In genomic region chr12:103742349-103742784, GRCh38 we compare ENCODE assay signal across 9 cellular contexts.
DNase-seq lines count a peak whose midpoint lies in the region; ATAC-seq and TF ChIP-seq lines count a peak whose summit lies in the region.
"Had no signal": no experiment of that assay in that cellular context is flagged by ENCODE, and none has a peak within 500 bp of the region (broad histone marks: within the 10 kb centered on the region; RNA-seq: fewer than 3 reads in every experiment).

No MANE protein-coding gene starts in this region.

- H4K20me1 ChIP-seq in smooth muscle cell (ENCODE audit: low read depth), result no peaks in the 10 kb centered on the region

- H3K4me1 ChIP-seq in skeletal muscle satellite cell (ENCODE audit: control insufficient read depth, insufficient read depth, low read length) (peaks cover 5% of the 10 kb centered on the region), smooth muscle cell (ENCODE audit: low read depth) (no peaks in the 10 kb centered on the region)

- peaks cover 12 to 37% of the 10 kb centered on the region in 2 donors for H3K27me3 Mint-ChIP-seq in natural killer cell treated with Interleukin-12 subunit alpha and Interleukin-12 subunit beta and Interleukin-15 and Interleukin-18, amount 100 ng/mL, for 72 hours

- H3K4me2 ChIP-seq in skeletal muscle satellite cell (ENCODE audit: low read length) (peak overlapping the region; percentile 17), smooth muscle cell (no peak overlapping the region)

- no peaks in the 10 kb centered on the region for H3K36me3 Mint-ChIP-seq in natural killer cell treated with Interleukin-12 subunit alpha and Interleukin-12 subunit beta and Interleukin-15 and Interleukin-18, amount 100 ng/mL, for 72 hours

- H3K27ac Mint-ChIP-seq in natural killer cell treated with Interleukin-12 subunit alpha and Interleukin-12 subunit beta and Interleukin-15 and Interleukin-18, amount 100 ng/mL, for 72 hours, result no peak overlapping the region

- no peaks in the 10 kb centered on the region for H3K9me3 Mint-ChIP-seq in natural killer cell treated with Interleukin-12 subunit alpha and Interleukin-12 subunit beta and Interleukin-15 and Interleukin-18, amount 100 ng/mL, for 72 hours

- TF ChIP-seq CTCF in epithelial cell of esophagus (IDR thresholded peaks at IDR 0.05; ENCODE audit: insufficient read depth, low read depth, low read length, missing control alignments) (no peak), smooth muscle cell (IDR thresholded peaks at IDR 0.05; ENCODE audit: borderline replicate concordance, insufficient read depth, poor library complexity, severe bottlenecking) (no peak)

- H3K36me3 ChIP-seq in skeletal muscle satellite cell (ENCODE audit: insufficient read depth, low read length) (no peaks in the 10 kb centered on the region), smooth muscle cell (ENCODE audit: low read depth) (no peaks in the 10 kb centered on the region)

- H3K27me3 ChIP-seq in skeletal muscle satellite cell (ENCODE audit: control insufficient read depth, insufficient read depth, low read length), result no peaks in the 10 kb centered on the region
- H3K27me3 ChIP-seq in smooth muscle cell (ENCODE audit: low read depth), result peaks cover 6% of the 10 kb centered on the region

- H3K4me3 ChIP-seq in epithelial cell of esophagus (ENCODE audit: low read length) (no peak overlapping the region), skeletal muscle satellite cell (ENCODE audit: low read length) (no peak overlapping the region), smooth muscle cell (no peak overlapping the region)

- peak; percentile 39 for DNase-seq in HPDE6-E6E7 (ENCODE audit: extremely low spot score)
- peak; percentile 39 for DNase-seq in NCI-H524 treated with DMSO at 0.1 percent for 48 hours (lab: John Stamatoyannopoulos, UW)
- peak; percentile 53 for DNase-seq in epithelial cell of esophagus (ENCODE audit: low read depth)
- DNase-seq in natural killer cell treated with Interleukin-12 subunit alpha and Interleukin-12 subunit beta and Interleukin-15 and Interleukin-18, amount 100 ng/mL, for 72 hours (ENCODE audit: low spot score), result no peak
- no peak for DNase-seq in smooth muscle cell (lab: John Stamatoyannopoulos, UW; ENCODE audit: unreplicated experiment)
- DNase-seq in stimulated activated naive CD4-positive, alpha-beta T cell (lab: John Stamatoyannopoulos, UW), result no peak
- DNase-seq: stimulated activated CD4-positive, alpha-beta T cell treated with anti-CD3 and anti-CD28 coated beads, Interleukin-4, amount 100 ng/mL, for 1 hour had no signal

- H3K4me3 Mint-ChIP-seq in natural killer cell treated with Interleukin-12 subunit alpha and Interleukin-12 subunit beta and Interleukin-15 and Interleukin-18, amount 100 ng/mL, for 72 hours, result no peak overlapping the region

- H3F3A ChIP-seq in smooth muscle cell (ENCODE audit: low read depth), result no peaks in the 10 kb centered on the region

- H3K9ac ChIP-seq in skeletal muscle satellite cell (ENCODE audit: low read depth, low read length) (no peak overlapping the region), smooth muscle cell (ENCODE audit: low read depth) (no peak overlapping the region)

- no peak for ATAC-seq in natural killer cell treated with Interleukin-12 subunit alpha and Interleukin-12 subunit beta and Interleukin-15 and Interleukin-18, amount 100 ng/mL, for 72 hours
- no peak for ATAC-seq in HG03159 (IDR thresholded peaks at IDR 0.05; ENCODE audit: unreplicated experiment)

- no peaks in the 10 kb centered on the region for H3K79me2 ChIP-seq in smooth muscle cell (ENCODE audit: low read depth)

- H3K9me3 ChIP-seq in skeletal muscle satellite cell (replicated peaks; ENCODE audit: low read length) (no peaks in the 10 kb centered on the region), smooth muscle cell (replicated peaks; ENCODE audit: low read depth) (no peaks in the 10 kb centered on the region)

- no peak overlapping the region for H2AFZ ChIP-seq in smooth muscle cell (ENCODE audit: low read depth)

- 89% methylated on average over 14 of the region's 14 CpGs for WGBS in smooth muscle cell (ENCODE audit: low lambda C conversion rate)

- no peaks in the 10 kb centered on the region for H3K4me1 Mint-ChIP-seq in natural killer cell treated with Interleukin-12 subunit alpha and Interleukin-12 subunit beta and Interleukin-15 and Interleukin-18, amount 100 ng/mL, for 72 hours (ENCODE audit: low read depth in 2 of 2)

- H3K27ac ChIP-seq in smooth muscle cell (ENCODE audit: low read depth), result no peak overlapping the region

Comparison
In these comparisons a context has a peak if more than half of its experiments do, and no peak if none do; other contexts are left out.
1. DNase-seq: peak in HPDE6-E6E7 (single experiment), NCI-H524 treated with DMSO at 0.1 percent for 48 hours (single experiment) and epithelial cell of esophagus (single experiment); none in natural killer cell treated with Interleukin-12 subunit alpha and Interleukin-12 subunit beta and Interleukin-15 and Interleukin-18, amount 100 ng/mL, for 72 hours (single experiment), smooth muscle cell (single experiment) and stimulated activated naive CD4-positive, alpha-beta T cell (0 of 6).